10 cellular contexts compared by ENCODE assay signal in the genomic region with DNA sequence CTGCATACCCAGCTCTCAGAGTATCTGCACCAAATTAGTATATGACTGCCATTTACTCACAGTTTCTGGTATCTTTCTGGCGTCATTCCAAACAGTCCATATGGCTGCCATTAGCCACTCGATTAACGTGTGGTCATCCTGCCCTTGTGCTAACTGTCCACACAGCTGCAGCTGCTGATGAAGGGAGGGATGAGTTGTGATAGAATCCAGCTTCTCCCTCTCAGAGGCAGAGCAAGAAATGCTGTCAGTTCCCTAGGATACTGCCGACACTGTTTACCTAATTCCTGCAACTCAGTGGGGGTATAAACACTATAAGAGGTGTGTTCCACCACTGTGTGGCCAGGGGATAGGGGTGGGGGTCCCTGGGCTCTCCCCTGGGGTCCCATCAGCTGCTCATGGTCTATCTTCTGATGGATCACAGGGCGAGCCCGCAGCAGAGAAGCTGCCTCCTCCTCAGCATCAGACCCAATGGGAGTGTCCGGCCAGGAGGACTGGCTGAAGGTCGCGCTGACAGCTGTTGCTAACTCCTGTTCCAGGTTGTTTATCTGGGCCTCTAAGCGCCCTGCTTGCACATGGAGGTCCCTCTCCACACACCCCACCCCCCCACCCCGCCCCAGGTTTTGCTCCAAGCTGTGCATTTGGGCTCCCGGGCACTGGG. TPM values are rescaled to one million over a fixed set of nuclear protein-coding genes. Genes with fewer than 3 reads are reported as not detected.
A peak's percentile ranks its signal among the peaks of the same experiment; 100 is the strongest.
DNase-seq lines count a peak whose midpoint lies in the region; ATAC-seq and TF ChIP-seq lines count a peak whose summit lies in the region.
"Had no signal": no experiment of that assay in that cellular context is flagged by ENCODE, and none has a peak within 500 bp of the region (broad histone marks: within the 10 kb centered on the region; RNA-seq: fewer than 3 reads in every experiment).

No MANE protein-coding gene starts in this region.

- H3K4me3 Mint-ChIP-seq in glutamatergic neuron (ENCODE audit: unreplicated experiment) = peak overlapping the region; percentile 65
- H3K4me3 Mint-ChIP-seq: activated B cell treated with CpG ODN at 0.5 μM for 24 hours had no signal

- TF ChIP-seq EP300 in stomach (IDR thresholded peaks at IDR 0.05) = no peak

- no peak for TF ChIP-seq CTCF in Peyer's patch (IDR thresholded peaks at IDR 0.05)
- TF ChIP-seq CTCF in glutamatergic neuron (IDR thresholded peaks at IDR 0.05; ENCODE audit: partially characterized antibody, unreplicated experiment) = no peak
- TF ChIP-seq CTCF in stomach (IDR thresholded peaks at IDR 0.05) = no peak

- TF ChIP-seq POLR2A in Peyer's patch (IDR thresholded peaks at IDR 0.05) (no peak), stomach (IDR thresholded peaks at IDR 0.05) (no peak)

- H3K9me3 ChIP-seq in Peyer's patch = peaks cover 0 to 4% (median 0%) of the 10 kb centered on the region in 4 donors
- H3K9me3 ChIP-seq in stomach = no peaks in the 10 kb centered on the region

- H3K4me1 ChIP-seq in Peyer's patch (peaks cover 0 to 47% (median 2%) of the 10 kb centered on the region in 4 donors), stomach (peaks cover 16 to 28% (median 24%) of the 10 kb centered on the region in 4 donors)

- H3K4me1 Mint-ChIP-seq in glutamatergic neuron (ENCODE audit: low read depth, unreplicated experiment) = peaks cover 19% of the 10 kb centered on the region
- H3K4me1 Mint-ChIP-seq: activated B cell treated with CpG ODN at 0.5 μM for 24 hours had no signal

- no peak for ATAC-seq in HG02798 (IDR thresholded peaks at IDR 0.05; ENCODE audit: poor library complexity, unreplicated experiment)
- ATAC-seq in GM19395 (IDR thresholded peaks at IDR 0.05; ENCODE audit: unreplicated experiment) = no peak
- ATAC-seq in GM18867 (IDR thresholded peaks at IDR 0.05; ENCODE audit: unreplicated experiment) = no peak

- DNase-seq in NCI-H1417 (lab: John Stamatoyannopoulos, UW) (peak in 2 of 3 experiments; percentile 14 to 67), NCI-H1417 treated with DMSO at 0.1 percent for 48 hours (lab: John Stamatoyannopoulos, UW) (no peak), Peyer's patch (peak in 2 of 3 donors; percentile 60 to 75), glutamatergic neuron (peak; percentile 43), stomach (peak; percentile 30)
- DNase-seq: activated B cell treated with CpG ODN at 0.5 μM for 24 hours; activated naive CD4-positive, alpha-beta T cell treated with Interleukin-2 at 50 U/mL for 16 hours had no signal

- peaks cover 8% of the 10 kb centered on the region for H3K27me3 Mint-ChIP-seq in glutamatergic neuron (ENCODE audit: unreplicated experiment)
- H3K27me3 Mint-ChIP-seq: activated B cell treated with CpG ODN at 0.5 μM for 24 hours had no signal

- H3K27ac ChIP-seq in Peyer's patch (peak overlapping the region in 2 of 4 donors; percentile 72 to 73), stomach (no peak overlapping the region)

- peaks cover 6% of the 10 kb centered on the region for H3K9me3 Mint-ChIP-seq in glutamatergic neuron (ENCODE audit: unreplicated experiment)

- 10 to 41% (median 29%) methylated on average over 3 to 12 of the region's 12 CpGs for WGBS in stomach, 5 donors

- intact Hi-C loops in stomach (cut with DNase I; ENCODE audit: low total_unique reads) = no loop called here

- H3K36me3 Mint-ChIP-seq in glutamatergic neuron (ENCODE audit: unreplicated experiment) = no peaks in the 10 kb centered on the region

- H3K4me3 ChIP-seq in Peyer's patch = peak overlapping the region in 2 of 4 donors; percentile 26 to 43
- peak overlapping the region in 1 of 4 donors; percentile 39 for H3K4me3 ChIP-seq in stomach

- H3K36me3 ChIP-seq in Peyer's patch (no peaks in the 10 kb centered on the region), stomach (no peaks in the 10 kb centered on the region)

- H3K27me3 ChIP-seq in Peyer's patch = no peaks in the 10 kb centered on the region
- no peaks in the 10 kb centered on the region for H3K27me3 ChIP-seq in stomach

- H3K27ac Mint-ChIP-seq in glutamatergic neuron (ENCODE audit: unreplicated experiment) = peak overlapping the region; percentile 93
- H3K27ac Mint-ChIP-seq: activated B cell treated with CpG ODN at 0.5 μM for 24 hours had no signal

RNA-seq across cellular contexts. Expression of gene KLHL23, which starts 17.3 kb away (rescaled TPM):
- total RNA-seq in Peyer's patch (10 to 100 TPM; 10.6 to 43.7 (median 17.2) TPM), glutamatergic neuron (ENCODE audit: unreplicated experiment) (76.0 TPM), stomach (10 to 100 TPM in 3 of 5 donors, 1 to 10 TPM in 2; 5.3 to 37.3 (median 10.3) TPM)
- 1 to 10 TPM; 3.7 to 5.8 (median 5.3) TPM for polyA plus RNA-seq in stomach

RNA-seq across cellular contexts. Expression of gene PHOSPHO2, which starts 22.1 kb away (rescaled TPM):
- total RNA-seq in Peyer's patch (1 to 10 TPM; 5.4 to 9.9 (median 6.9) TPM), glutamatergic neuron (ENCODE audit: unreplicated experiment) (9.6 TPM), stomach (10 to 100 TPM in 2 of 5 donors, 1 to 10 TPM in 3; 1.3 to 22.0 (median 4.2) TPM)
- polyA plus RNA-seq in stomach = 1 to 10 TPM; 2.2 to 4.3 (median 3.7) TPM

RNA-seq across cellular contexts. Expression of gene CFAP210, which starts 22.2 kb away (rescaled TPM):
- total RNA-seq in Peyer's patch (not detected), glutamatergic neuron (ENCODE audit: unreplicated experiment) (0.32 TPM), stomach (under 1 TPM in 1 of 5 donors, not detected in 4; 0.37 TPM)
- polyA plus RNA-seq in stomach = 1 to 10 TPM in 1 of 3 donors, under 1 TPM in 1, not detected in 1; 0.23 to 2.1 TPM
- total RNA-seq: activated B cell treated with CpG ODN at 0.5 μM for 24 hours had no signal
